ENCODE assay signal across 8 cellular contexts in genomic region chr11:95849087-95849825, GRCh38.
DNase-seq lines count a peak whose midpoint lies in the region; ATAC-seq and TF ChIP-seq lines count a peak whose summit lies in the region.

No MANE protein-coding gene starts in this region.

- ATAC-seq in HG02885 (IDR thresholded peaks at IDR 0.05; ENCODE audit: poor library complexity, unreplicated experiment), result peak; percentile 59

- no peak overlapping the region for H3K4me3 ChIP-seq in OCI-LY1 (ENCODE audit: low read depth, low read length, poor library complexity, severe bottlenecking)
- no peak overlapping the region for H3K4me3 ChIP-seq in astrocyte of the spinal cord (ENCODE audit: low read depth, low read length)
- no peak overlapping the region for H3K4me3 ChIP-seq in iPS DF 6.9 (ENCODE audit: low read length)

- no CpG with 5 or more reads among the region's 6 CpGs for WGBS in iPS DF 6.9 (ENCODE audit: insufficient coverage, insufficient read length)

- H3K9me2 ChIP-seq in OCI-LY1 (ENCODE audit: low read depth, low read length), result no peaks in the 10 kb centered on the region

- no peaks in the 10 kb centered on the region for H3F3A ChIP-seq in OCI-LY1 (ENCODE audit: insufficient read depth, low read length)

- H3K4me1 ChIP-seq in OCI-LY1 (ENCODE audit: insufficient read depth, low read length, severe bottlenecking) (no peaks in the 10 kb centered on the region), iPS DF 6.9 (ENCODE audit: control insufficient read depth, insufficient read depth, low read length) (no peaks in the 10 kb centered on the region)

- TF ChIP-seq CTCF in OCI-LY1 (IDR thresholded peaks at IDR 0.05; ENCODE audit: low read length), result peak; percentile 62
- peak; percentile 63 for TF ChIP-seq CTCF in astrocyte of the spinal cord (IDR thresholded peaks at IDR 0.05; ENCODE audit: low read depth, low read length)

- no peak overlapping the region for H3K9ac ChIP-seq in OCI-LY1 (ENCODE audit: low read length)

- H3K27ac ChIP-seq in OCI-LY1 (ENCODE audit: low read depth, low read length, poor library complexity, severe bottlenecking) (no peak overlapping the region), iPS DF 6.9 (ENCODE audit: low read length) (no peak overlapping the region)

- H3K4me2 ChIP-seq in OCI-LY1 (ENCODE audit: low read length), result no peak overlapping the region

- no peaks in the 10 kb centered on the region for H3K9me3 ChIP-seq in OCI-LY1 (ENCODE audit: low read length)
- no peaks in the 10 kb centered on the region for H3K9me3 ChIP-seq in iPS DF 6.9 (ENCODE audit: control insufficient read depth, insufficient read depth, low read length)

- no peak overlapping the region for H2AFZ ChIP-seq in OCI-LY1 (ENCODE audit: low read length)

- H3K36me3 ChIP-seq in OCI-LY1 (ENCODE audit: insufficient read depth, low read length) (peaks cover 20% of the 10 kb centered on the region; the same call in 1 of the 2 replicates), iPS DF 6.9 (ENCODE audit: control insufficient read depth, insufficient read depth, low read length) (no peaks in the 10 kb centered on the region; the same call in 1 of the 2 replicates)

- DNase-seq in stimulated activated CD4-positive, alpha-beta T cell treated with anti-CD3 and anti-CD28 coated beads, Interleukin-12 subunit alpha, Interleukin-12 subunit beta, amount 100 ng/mL, for 4 hours, result peak; percentile 8
- no peak for DNase-seq in stimulated activated CD4-positive, alpha-beta T cell treated with anti-CD3 and anti-CD28 coated beads, Interleukin-2, amount 100 ng/mL, for 48 hours
- peak; percentile 87 for DNase-seq in astrocyte of the spinal cord (ENCODE audit: low read depth, low spot score)
- peak; percentile 18 for DNase-seq in iPS DF 6.9 (ENCODE audit: low read depth, low spot score)
- peak; percentile 23 for DNase-seq in stimulated activated CD4-positive, alpha-beta T cell treated with anti-CD3 and anti-CD28 coated beads, Interleukin-4, amount 100 ng/mL, for 1 hour
- DNase-seq in NCI-H510A (lab: John Stamatoyannopoulos, UW), result no peak

- no peaks in the 10 kb centered on the region for H4K20me1 ChIP-seq in OCI-LY1 (ENCODE audit: insufficient read depth, low read length)

- in situ Hi-C loops in astrocyte of the spinal cord (cut with HindIII; ENCODE audit: low sequenced_read_pairs), result loop anchor here (25.0 kb wide), 1 partner anchor 538 kb away; the partner anchor contains the start of genes CCDC82 and JRKL

- no peaks in the 10 kb centered on the region for H3K27me3 ChIP-seq in OCI-LY1 (ENCODE audit: insufficient read depth, low read length)
- H3K27me3 ChIP-seq in iPS DF 6.9 (ENCODE audit: control insufficient read depth, insufficient read depth, low read length), result no peaks in the 10 kb centered on the region

- no peaks in the 10 kb centered on the region for H3K79me2 ChIP-seq in OCI-LY1 (ENCODE audit: insufficient read depth, low read length)

Comparison
In these comparisons a context has a peak if more than half of its experiments do, and no peak if none do; other contexts are left out.
1. DNase-seq: peak in stimulated activated CD4-positive, alpha-beta T cell treated with anti-CD3 and anti-CD28 coated beads, Interleukin-12 subunit alpha, Interleukin-12 subunit beta, amount 100 ng/mL, for 4 hours (single experiment), astrocyte of the spinal cord (single experiment), iPS DF 6.9 (single experiment) and stimulated activated CD4-positive, alpha-beta T cell treated with anti-CD3 and anti-CD28 coated beads, Interleukin-4, amount 100 ng/mL, for 1 hour (single experiment); none in stimulated activated CD4-positive, alpha-beta T cell treated with anti-CD3 and anti-CD28 coated beads, Interleukin-2, amount 100 ng/mL, for 48 hours (0 of 2) and NCI-H510A (single experiment).